ENCODE assay signal across 35 cellular contexts in genomic region chr13:73929287-73929932, GRCh38.
"Had no signal": no experiment of that assay in that cellular context is flagged by ENCODE, and none has a peak within 500 bp of the region (broad histone marks: within the 10 kb centered on the region; RNA-seq: fewer than 3 reads in every experiment).

No MANE protein-coding gene starts in this region.

- H3K4me3 Mint-ChIP-seq: activated CD4-positive, alpha-beta memory T cell treated with anti-CD3 and anti-CD28 coated beads for 36 hours; activated CD4-positive, alpha-beta T cell treated with anti-CD3 and anti-CD28 coated beads for 36 hours; activated naive CD4-positive, alpha-beta T cell treated with anti-CD3 and anti-CD28 coated beads, Interleukin-2, amount 10 ng/mL, durations not matched to agents 7 days and 5 days; activated naive CD8-positive, alpha-beta T cell; activated naive CD8-positive, alpha-beta T cell treated with anti-CD3 and anti-CD28 coated beads, Interleukin-2, amount 50 U/mL, for 24 hours; WTC11 had no signal

- H3K36me3 ChIP-seq: ascending aorta, breast epithelium, MG63, SJCRH30 had no signal

- DNase-seq: activated CD4-positive, alpha-beta memory T cell treated with anti-CD3 and anti-CD28 coated beads for 36 hours; activated CD4-positive, alpha-beta T cell treated with anti-CD3 and anti-CD28 coated beads for 36 hours; activated CD4-positive, alpha-beta T cell treated with anti-CD3 and anti-CD28 coated beads, Interleukin-2, amount 50 U/mL, for 1 hour; activated CD8-positive, alpha-beta memory T cell treated with anti-CD3 and anti-CD28 coated beads, Interleukin-2, amount 50 U/mL, for 4 hours; activated effector memory CD4-positive, alpha-beta T cell treated with Interleukin-2 at 50 U/mL for 16 hours; activated naive CD4-positive, alpha-beta T cell treated with anti-CD3 and anti-CD28 coated beads, Interleukin-2, amount 10 ng/mL, durations not matched to agents 7 days and 5 days; activated naive CD8-positive, alpha-beta T cell treated with anti-CD3 and anti-CD28 coated beads, Interleukin-2, amount 50 U/mL, for 24 hours; activated T-cell treated with anti-CD3 and anti-CD28 coated beads for 4 hours; activated T-cell treated with anti-CD3 and anti-CD28 coated beads, Interleukin-2, amount 50 U/mL, for 48 hours; amniotic stem cell; body of pancreas; cerebellar nuclear complex; Kasumi-1; KG1; MG63; NCI-H1048; NCI-H1105 treated with DMSO at 0.1 percent for 48 hours; NCI-H1436; NCI-H1694; NCI-H1930; NCI-H2081 treated with DMSO at 0.1 percent for 48 hours; NCI-H510A; NCI-H526; NCI-H748 treated with DMSO at 0.1 percent for 48 hours; NK-92 treated with Interleukin-12 subunit alpha and Interleukin-12 subunit beta, amount 100 ng/mL, for 24 hours; SHP77; SJCRH30; T1000 had no signal

- H3K27me3 ChIP-seq: ascending aorta, body of pancreas, breast epithelium, MG63, SJCRH30 had no signal

- H3K36me3 Mint-ChIP-seq: WTC11 had no signal

- H3K27ac Mint-ChIP-seq: activated CD4-positive, alpha-beta memory T cell treated with anti-CD3 and anti-CD28 coated beads for 36 hours; activated CD4-positive, alpha-beta T cell treated with anti-CD3 and anti-CD28 coated beads for 36 hours; activated naive CD4-positive, alpha-beta T cell treated with anti-CD3 and anti-CD28 coated beads, Interleukin-2, amount 10 ng/mL, durations not matched to agents 7 days and 5 days; activated naive CD8-positive, alpha-beta T cell; activated naive CD8-positive, alpha-beta T cell treated with anti-CD3 and anti-CD28 coated beads, Interleukin-2, amount 50 U/mL, for 24 hours had no signal

- H3K9me3 Mint-ChIP-seq: activated CD4-positive, alpha-beta memory T cell treated with anti-CD3 and anti-CD28 coated beads for 36 hours; activated naive CD4-positive, alpha-beta T cell treated with anti-CD3 and anti-CD28 coated beads, Interleukin-2, amount 10 ng/mL, durations not matched to agents 7 days and 5 days; activated naive CD8-positive, alpha-beta T cell treated with anti-CD3 and anti-CD28 coated beads, Interleukin-2, amount 50 U/mL, for 24 hours; WTC11 had no signal

- FAIRE-seq: TTC549 had no signal

- H3K4me1 Mint-ChIP-seq: WTC11 had no signal

- H3K27me3 Mint-ChIP-seq: activated CD4-positive, alpha-beta memory T cell treated with anti-CD3 and anti-CD28 coated beads for 36 hours; activated CD4-positive, alpha-beta T cell treated with anti-CD3 and anti-CD28 coated beads for 36 hours; activated naive CD4-positive, alpha-beta T cell treated with anti-CD3 and anti-CD28 coated beads, Interleukin-2, amount 10 ng/mL, durations not matched to agents 7 days and 5 days; activated naive CD8-positive, alpha-beta T cell; activated naive CD8-positive, alpha-beta T cell treated with anti-CD3 and anti-CD28 coated beads, Interleukin-2, amount 50 U/mL, for 24 hours had no signal

- ATAC-seq: activated CD4-positive, alpha-beta T cell treated with anti-CD3 and anti-CD28 coated beads for 36 hours; activated CD4-positive, CD25-positive, alpha-beta regulatory T cell treated with anti-CD3 and anti-CD28 coated beads, Interleukin-2, amount 50 U/mL, for 24 hours; activated naive CD8-positive, alpha-beta T cell treated with anti-CD3 and anti-CD28 coated beads, Interleukin-2, amount 50 U/mL, for 24 hours; body of pancreas; WTC11 had no signal

- H3K4me1 ChIP-seq: ascending aorta, body of pancreas, breast epithelium had no signal

- H3K4me3 ChIP-seq: ascending aorta, body of pancreas, breast epithelium, MG63, SJCRH30, SK-N-MC had no signal

- H3K27ac ChIP-seq: ascending aorta, body of pancreas, breast epithelium, SJCRH30, SK-N-MC had no signal

- H3K9me3 ChIP-seq: ascending aorta, body of pancreas, breast epithelium, MG63, SJCRH30 had no signal
